In the genomic region with DNA sequence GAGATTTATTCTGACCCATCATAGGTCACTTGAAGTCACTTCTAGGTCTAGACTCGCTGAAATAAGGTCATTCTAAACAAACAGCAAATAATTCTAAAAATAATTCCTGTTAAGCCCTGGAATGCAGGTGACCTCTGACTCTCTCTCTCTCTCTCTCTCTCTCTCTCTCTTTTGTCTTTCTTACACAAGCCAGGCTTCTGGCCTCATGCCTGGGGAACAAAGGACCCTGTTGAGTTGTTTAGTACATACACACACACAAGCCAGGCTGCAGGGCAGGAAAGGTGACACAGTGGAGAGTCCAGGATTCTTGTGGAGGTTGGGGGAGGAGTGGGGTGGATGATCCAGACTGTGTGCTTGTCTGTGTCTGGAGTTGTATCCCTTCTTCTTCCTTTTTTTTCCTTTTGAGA, we compare ENCODE assay signal across 1 cellular context.
A peak's percentile ranks its signal among the peaks of the same experiment; 100 is the strongest.
TF ChIP-seq lines count a peak whose summit lies in the region.

No MANE protein-coding gene starts in this region.

TF ChIP-seq in liver, 16 proteins besides CTCF, POLR2A, EP300 and RAD21:
- TF ChIP-seq RXRA (IDR thresholded peaks at IDR 0.05), result peak; percentile 92 to 95
- TF ChIP-seq SP1 (IDR thresholded peaks at IDR 0.05), result peak; percentile 94
- peak; percentile 64 for TF ChIP-seq YY1 (IDR thresholded peaks at IDR 0.05)
- TF ChIP-seq TAF1 (conservative IDR thresholded peaks at IDR 0.05), result no peak
- TF ChIP-seq, protein P1, sequence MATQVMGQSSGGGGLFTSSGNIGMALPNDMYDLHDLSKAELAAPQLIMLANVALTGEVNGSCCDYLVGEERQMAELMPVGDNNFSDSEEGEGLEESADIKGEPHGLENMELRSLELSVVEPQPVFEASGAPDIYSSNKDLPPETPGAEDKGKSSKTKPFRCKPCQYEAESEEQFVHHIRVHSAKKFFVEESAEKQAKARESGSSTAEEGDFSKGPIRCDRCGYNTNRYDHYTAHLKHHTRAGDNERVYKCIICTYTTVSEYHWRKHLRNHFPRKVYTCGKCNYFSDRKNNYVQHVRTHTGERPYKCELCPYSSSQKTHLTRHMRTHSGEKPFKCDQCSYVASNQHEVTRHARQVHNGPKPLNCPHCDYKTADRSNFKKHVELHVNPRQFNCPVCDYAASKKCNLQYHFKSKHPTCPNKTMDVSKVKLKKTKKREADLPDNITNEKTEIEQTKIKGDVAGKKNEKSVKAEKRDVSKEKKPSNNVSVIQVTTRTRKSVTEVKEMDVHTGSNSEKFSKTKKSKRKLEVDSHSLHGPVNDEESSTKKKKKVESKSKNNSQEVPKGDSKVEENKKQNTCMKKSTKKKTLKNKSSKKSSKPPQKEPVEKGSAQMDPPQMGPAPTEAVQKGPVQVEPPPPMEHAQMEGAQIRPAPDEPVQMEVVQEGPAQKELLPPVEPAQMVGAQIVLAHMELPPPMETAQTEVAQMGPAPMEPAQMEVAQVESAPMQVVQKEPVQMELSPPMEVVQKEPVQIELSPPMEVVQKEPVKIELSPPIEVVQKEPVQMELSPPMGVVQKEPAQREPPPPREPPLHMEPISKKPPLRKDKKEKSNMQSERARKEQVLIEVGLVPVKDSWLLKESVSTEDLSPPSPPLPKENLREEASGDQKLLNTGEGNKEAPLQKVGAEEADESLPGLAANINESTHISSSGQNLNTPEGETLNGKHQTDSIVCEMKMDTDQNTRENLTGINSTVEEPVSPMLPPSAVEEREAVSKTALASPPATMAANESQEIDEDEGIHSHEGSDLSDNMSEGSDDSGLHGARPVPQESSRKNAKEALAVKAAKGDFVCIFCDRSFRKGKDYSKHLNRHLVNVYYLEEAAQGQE (IDR thresholded peaks at IDR 0.05), result peak; percentile 69
- TF ChIP-seq HNF4G (IDR thresholded peaks at IDR 0.05), result peak; percentile 71
- peak; percentile 61 for TF ChIP-seq FOXA2 (IDR thresholded peaks at IDR 0.05)
- TF ChIP-seq EGR1 (IDR thresholded peaks at IDR 0.05; ENCODE audit: low read depth in 2 of 2), result no peak
- TF ChIP-seq HNF4A (conservative IDR thresholded peaks at IDR 0.05), result peak; percentile 90 to 91
- TF ChIP-seq, protein P2, sequence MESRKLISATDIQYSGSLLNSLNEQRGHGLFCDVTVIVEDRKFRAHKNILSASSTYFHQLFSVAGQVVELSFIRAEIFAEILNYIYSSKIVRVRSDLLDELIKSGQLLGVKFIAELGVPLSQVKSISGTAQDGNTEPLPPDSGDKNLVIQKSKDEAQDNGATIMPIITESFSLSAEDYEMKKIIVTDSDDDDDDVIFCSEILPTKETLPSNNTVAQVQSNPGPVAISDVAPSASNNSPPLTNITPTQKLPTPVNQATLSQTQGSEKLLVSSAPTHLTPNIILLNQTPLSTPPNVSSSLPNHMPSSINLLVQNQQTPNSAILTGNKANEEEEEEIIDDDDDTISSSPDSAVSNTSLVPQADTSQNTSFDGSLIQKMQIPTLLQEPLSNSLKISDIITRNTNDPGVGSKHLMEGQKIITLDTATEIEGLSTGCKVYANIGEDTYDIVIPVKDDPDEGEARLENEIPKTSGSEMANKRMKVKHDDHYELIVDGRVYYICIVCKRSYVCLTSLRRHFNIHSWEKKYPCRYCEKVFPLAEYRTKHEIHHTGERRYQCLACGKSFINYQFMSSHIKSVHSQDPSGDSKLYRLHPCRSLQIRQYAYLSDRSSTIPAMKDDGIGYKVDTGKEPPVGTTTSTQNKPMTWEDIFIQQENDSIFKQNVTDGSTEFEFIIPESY (IDR thresholded peaks at IDR 0.05), result peak; percentile 60
- no peak for TF ChIP-seq FOXA1 (IDR thresholded peaks at IDR 0.05)
- TF ChIP-seq, protein P3, sequence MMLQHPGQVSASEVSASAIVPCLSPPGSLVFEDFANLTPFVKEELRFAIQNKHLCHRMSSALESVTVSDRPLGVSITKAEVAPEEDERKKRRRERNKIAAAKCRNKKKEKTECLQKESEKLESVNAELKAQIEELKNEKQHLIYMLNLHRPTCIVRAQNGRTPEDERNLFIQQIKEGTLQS (IDR thresholded peaks at IDR 0.05), result peak; percentile 65
- TF ChIP-seq GABPA (IDR thresholded peaks at IDR 0.05 in 1 of 2, conservative IDR thresholded peaks at IDR 0.05 in 1 of 2), result peak in 1 of 2 donors; percentile 53
- TF ChIP-seq, protein P4, sequence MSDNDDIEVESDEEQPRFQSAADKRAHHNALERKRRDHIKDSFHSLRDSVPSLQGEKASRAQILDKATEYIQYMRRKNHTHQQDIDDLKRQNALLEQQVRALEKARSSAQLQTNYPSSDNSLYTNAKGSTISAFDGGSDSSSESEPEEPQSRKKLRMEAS (IDR thresholded peaks at IDR 0.05), result peak; percentile 61
- TF ChIP-seq NR2F2 (IDR thresholded peaks at IDR 0.05), result peak; percentile 99
- TF ChIP-seq JUND (IDR thresholded peaks at IDR 0.05), result peak; percentile 69 to 78
TF ChIP-seq in liver: peak in this region for 13.
